In the genomic region with DNA sequence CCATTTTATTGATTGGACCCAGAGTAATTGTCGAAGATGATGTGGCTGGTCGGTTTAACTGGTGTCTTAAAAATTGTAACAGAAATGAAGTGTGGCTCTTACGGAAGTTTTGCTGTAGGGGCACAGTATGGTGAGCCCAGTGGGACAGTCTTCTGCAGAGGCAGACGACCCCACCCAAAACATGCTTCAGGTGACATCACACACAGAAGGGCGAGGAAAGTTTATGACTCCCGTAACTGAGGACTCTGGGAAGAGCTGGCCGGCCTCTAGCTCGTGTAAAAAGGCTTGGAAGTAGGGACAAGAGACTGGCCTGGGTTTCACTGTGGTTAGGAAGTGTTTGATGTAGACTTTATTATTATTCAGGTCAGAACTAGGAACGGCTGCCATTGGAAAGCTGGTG, we compare ENCODE assay signal across 35 cellular contexts.
"Had no signal": no experiment of that assay in that cellular context is flagged by ENCODE, and none has a peak within 500 bp of the region (broad histone marks: within the 10 kb centered on the region; RNA-seq: fewer than 3 reads in every experiment).

No MANE protein-coding gene starts in this region.

- H3K9me3 ChIP-seq: MG63 had no signal

- DNase-seq: Karpas-422, Kasumi-1, KBM-7, KG1, MG63, MM.1S, MV-4-11, NCI-H1048, NCI-H1092, NCI-H1092 treated with DMSO at 0.1 percent for 48 hours, NCI-H1105, NCI-H1105 treated with DMSO at 0.1 percent for 48 hours, NCI-H1417, NCI-H1417 treated with DMSO at 0.1 percent for 48 hours, NCI-H1436, NCI-H1436 treated with DMSO at 0.1 percent for 48 hours, NCI-H146, NCI-H1694, NCI-H1694 treated with DMSO at 0.1 percent for 48 hours, NCI-H187, NCI-H187 treated with DMSO at 0.1 percent for 48 hours, NCI-H1930, NCI-H2029, NCI-H2029 treated with DMSO at 0.1 percent for 48 hours, NCI-H2081, NCI-H2081 treated with DMSO at 0.1 percent for 48 hours, NCI-H2107, NCI-H2171, NCI-H2171 treated with DMSO at 0.1 percent for 48 hours, NCI-H2227 treated with DMSO at 0.1 percent for 48 hours, NCI-H226, NCI-H345, NCI-H446, NCI-H446 treated with DMSO at 0.1 percent for 48 hours had no signal

- H3K27ac ChIP-seq: KMS-11 had no signal

- H3K36me3 ChIP-seq: MG63 had no signal

- H3K4me3 ChIP-seq: MG63 had no signal

- H3K27me3 ChIP-seq: MG63 had no signal
